8 cellular contexts compared by ENCODE assay signal in genomic region chr11:65422104-65422632, GRCh38. TPM values are rescaled to one million over a fixed set of nuclear protein-coding genes. Genes with fewer than 3 reads are reported as not detected.
DNase-seq lines count a peak whose midpoint lies in the region; ATAC-seq and TF ChIP-seq lines count a peak whose summit lies in the region.

No MANE protein-coding gene starts in this region.

- peak; percentile 25 for ATAC-seq in HG02588 (IDR thresholded peaks at IDR 0.05; ENCODE audit: unreplicated experiment)
- no peak for ATAC-seq in GM19452 (IDR thresholded peaks at IDR 0.05; ENCODE audit: unreplicated experiment)

- H3K36me3 Mint-ChIP-seq in chondrocyte (ENCODE audit: low read depth), result peaks cover 37% of the 10 kb centered on the region

- TF ChIP-seq CTCF in chondrocyte (IDR thresholded peaks at IDR 0.05), result peak; percentile 40

- no peaks in the 10 kb centered on the region for H3K9me3 Mint-ChIP-seq in chondrocyte (ENCODE audit: low read depth)

- DNase-seq in DMS114 treated with DMSO at 0.1 percent for 48 hours (lab: John Stamatoyannopoulos, UW; ENCODE audit: unreplicated experiment) (peak; percentile 78), NCI-H2196 (lab: John Stamatoyannopoulos, UW; ENCODE audit: unreplicated experiment) (peak; percentile 97), chondrocyte (ENCODE audit: low spot score) (peak; percentile 98), kidney tubule cell (ENCODE audit: low spot score) (peak; percentile 98)
- peak; percentile 90 to 94 for DNase-seq in activated CD4-positive, alpha-beta T cell treated with anti-CD3 and anti-CD28 coated beads for 4 hours
- DNase-seq in stimulated activated CD4-positive, alpha-beta T cell treated with anti-CD3 and anti-CD28 coated beads, Interleukin-15, amount 100 ng/mL, for 24 hours, result peak; percentile 98

- peak overlapping the region; percentile 100 for H3K27ac Mint-ChIP-seq in chondrocyte (ENCODE audit: unreplicated experiment)

- H3K4me1 Mint-ChIP-seq in chondrocyte (ENCODE audit: low read depth), result peaks cover 87% of the 10 kb centered on the region

- H3K4me3 Mint-ChIP-seq in chondrocyte (ENCODE audit: unreplicated experiment), result peak overlapping the region; percentile 82

- no peaks in the 10 kb centered on the region for H3K27me3 Mint-ChIP-seq in chondrocyte (ENCODE audit: low read depth)

RNA-seq across cellular contexts. Expression of gene NEAT1, which starts 0.4 kb away (rescaled TPM):
- total RNA-seq in chondrocyte, result 333 to 440 TPM (median 377 TPM) in 3 replicates

RNA-seq across cellular contexts. Expression of gene FRMD8, which starts 35.7 kb away (rescaled TPM):
- total RNA-seq in chondrocyte, result 43.6 to 49.6 TPM (median 45.5 TPM) in 3 replicates

RNA-seq across cellular contexts. Expression of gene SLC25A45, which starts 39.7 kb away (rescaled TPM):
- total RNA-seq in chondrocyte, result 11.7 to 14.4 TPM (median 13.1 TPM) in 3 replicates
